ENCODE assay signal across 23 cellular contexts in the genomic region with DNA sequence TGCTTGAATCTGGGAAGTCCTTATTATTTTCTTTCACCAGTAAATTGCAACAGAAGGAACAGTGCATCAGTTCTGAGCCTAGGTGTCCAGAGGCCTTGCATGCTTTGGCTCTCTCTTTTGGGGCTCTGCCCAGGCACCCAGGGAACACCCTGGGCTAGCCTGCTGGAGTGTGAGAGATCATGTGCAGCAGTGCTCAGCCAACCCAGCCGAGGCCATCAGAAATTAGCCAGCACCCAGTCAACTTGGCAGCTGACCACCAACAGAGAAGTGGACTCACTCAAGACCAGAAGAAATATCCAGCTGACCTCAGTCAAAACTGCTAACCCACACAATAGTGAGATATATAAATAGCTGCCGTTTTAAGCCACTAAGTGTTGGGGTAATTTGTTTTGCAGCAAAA. TPM values are rescaled to one million over a fixed set of nuclear protein-coding genes. Genes with fewer than 3 reads are reported as not detected.
A peak's percentile ranks its signal among the peaks of the same experiment; 100 is the strongest.
DNase-seq lines count a peak whose midpoint lies in the region; ATAC-seq, FAIRE-seq and TF ChIP-seq lines count a peak whose summit lies in the region.
"Had no signal": no experiment of that assay in that cellular context is flagged by ENCODE, and none has a peak within 500 bp of the region (broad histone marks: within the 10 kb centered on the region; RNA-seq: fewer than 3 reads in every experiment).

No MANE protein-coding gene starts in this region.

- H3K4me1 Mint-ChIP-seq in osteocyte (ENCODE audit: unreplicated experiment), result peaks cover 73% of the 10 kb centered on the region
- H3K4me1 Mint-ChIP-seq in stimulated activated effector memory CD8-positive, alpha-beta T cell treated with anti-CD3 and anti-CD28 coated beads, Interleukin-12 subunit alpha, Interleukin-12 subunit beta, amount 100 ng/mL, for 72 hours, result no peaks in the 10 kb centered on the region
- H3K4me1 Mint-ChIP-seq: activated CD4-positive, alpha-beta T cell treated with anti-CD3 and anti-CD28 coated beads, Interleukin-2, amount 10 ng/mL, durations not matched to agents 7 days and 5 days had no signal

- no peak overlapping the region for H3K4me3 ChIP-seq in ACC112 (ENCODE audit: low read depth, low read length)
- no peak overlapping the region for H3K4me3 ChIP-seq in cardiac fibroblast (replicated peaks in 1 of 2; ENCODE audit: low read depth in 2 of 2, low read length in 2 of 2)
- H3K4me3 ChIP-seq: skin epidermis had no signal

- H3K4me1 ChIP-seq in ACC112 (ENCODE audit: control insufficient read depth, insufficient read depth, low read length, unreplicated experiment), result peaks cover 42% of the 10 kb centered on the region

- no peaks in the 10 kb centered on the region for H3K9me3 Mint-ChIP-seq in osteocyte (ENCODE audit: unreplicated experiment)
- peaks cover 5% of the 10 kb centered on the region for H3K9me3 Mint-ChIP-seq in stimulated activated effector memory CD8-positive, alpha-beta T cell treated with anti-CD3 and anti-CD28 coated beads, Interleukin-12 subunit alpha, Interleukin-12 subunit beta, amount 100 ng/mL, for 72 hours

- H3K27me3 ChIP-seq in ACC112 (ENCODE audit: insufficient read depth, low read length), result no peaks in the 10 kb centered on the region

- intact Hi-C loops in cardiac septum (cut with DNase I), result loop anchor here (10.0 kb wide), 3 partner anchors 68 to 358 kb away; partner anchors contain the start of gene PGM2L1

- no peaks in the 10 kb centered on the region for H3K27me3 Mint-ChIP-seq in osteocyte (ENCODE audit: unreplicated experiment)

- H3K36me3 Mint-ChIP-seq in osteocyte (ENCODE audit: unreplicated experiment), result peaks cover 4% of the 10 kb centered on the region
- no peaks in the 10 kb centered on the region for H3K36me3 Mint-ChIP-seq in stimulated activated effector memory CD8-positive, alpha-beta T cell treated with anti-CD3 and anti-CD28 coated beads, Interleukin-12 subunit alpha, Interleukin-12 subunit beta, amount 100 ng/mL, for 72 hours
- H3K36me3 Mint-ChIP-seq: CD14-positive monocyte had no signal

- no peak overlapping the region for H2AFZ ChIP-seq in ACC112 (ENCODE audit: low read length, unreplicated experiment)

- no peak for ATAC-seq in stimulated activated effector memory CD8-positive, alpha-beta T cell treated with anti-CD3 and anti-CD28 coated beads, Interleukin-12 subunit alpha, Interleukin-12 subunit beta, amount 100 ng/mL, for 72 hours
- no peak for ATAC-seq in HG03095 (IDR thresholded peaks at IDR 0.05; ENCODE audit: unreplicated experiment)
- ATAC-seq: Panc1, SK-N-SH treated with all-trans-retinoic acid at 6 μM for 48 hours had no signal

- FAIRE-seq in urothelium cell line (lab: Jason Lieb, UNC), result no peak
- FAIRE-seq: GM18507, islet of Langerhans, TTC549 had no signal

- no peaks in the 10 kb centered on the region for H3K79me2 ChIP-seq in ACC112 (ENCODE audit: control insufficient read depth, insufficient read depth, low read length, unreplicated experiment)

- no peak overlapping the region for H3K4me3 Mint-ChIP-seq in osteocyte (ENCODE audit: unreplicated experiment)
- no peak overlapping the region for H3K4me3 Mint-ChIP-seq in stimulated activated effector memory CD8-positive, alpha-beta T cell treated with anti-CD3 and anti-CD28 coated beads, Interleukin-12 subunit alpha, Interleukin-12 subunit beta, amount 100 ng/mL, for 72 hours
- H3K4me3 Mint-ChIP-seq: activated CD4-positive, alpha-beta T cell treated with anti-CD3 and anti-CD28 coated beads, Interleukin-2, amount 10 ng/mL, durations not matched to agents 7 days and 5 days; activated naive CD8-positive, alpha-beta T cell; CD14-positive monocyte; mesothelial cell of epicardium had no signal

- H3K27ac Mint-ChIP-seq in osteocyte (ENCODE audit: unreplicated experiment), result peak overlapping the region; percentile 84
- no peak overlapping the region for H3K27ac Mint-ChIP-seq in stimulated activated effector memory CD8-positive, alpha-beta T cell treated with anti-CD3 and anti-CD28 coated beads, Interleukin-12 subunit alpha, Interleukin-12 subunit beta, amount 100 ng/mL, for 72 hours
- H3K27ac Mint-ChIP-seq: activated CD4-positive, alpha-beta T cell treated with anti-CD3 and anti-CD28 coated beads, Interleukin-2, amount 10 ng/mL, durations not matched to agents 7 days and 5 days; activated naive CD8-positive, alpha-beta T cell; mesothelial cell of epicardium had no signal

- TF ChIP-seq CTCF in cardiac fibroblast (IDR thresholded peaks at IDR 0.05; ENCODE audit: low read depth, low read length) (no peak), osteocyte (IDR thresholded peaks at IDR 0.05) (no peak)

- peak overlapping the region; percentile 59; the same call in 1 of the 2 replicates for H3K27ac ChIP-seq in ACC112 (ENCODE audit: low read depth, low read length)
- H3K27ac ChIP-seq: neutrophil had no signal

- no peaks in the 10 kb centered on the region for H3K36me3 ChIP-seq in ACC112 (ENCODE audit: insufficient read depth, low read length)
- H3K36me3 ChIP-seq: neutrophil had no signal

- DNase-seq in cardiac fibroblast (ENCODE audit: low read depth in 2 of 2) (peak; percentile 48 to 81), cardiac septum (ENCODE audit: low spot score) (peak; percentile 86), osteocyte (ENCODE audit: extremely low spot score, unreplicated experiment) (no peak), urothelium cell line (ENCODE audit: low spot score) (no peak), iPS-NIHi11 (ENCODE audit: low spot score) (no peak)
- DNase-seq in stimulated activated effector memory CD8-positive, alpha-beta T cell treated with anti-CD3 and anti-CD28 coated beads, Interleukin-12 subunit alpha, Interleukin-12 subunit beta, amount 100 ng/mL, for 72 hours (ENCODE audit: low spot score in 2 of 2), result no peak
- DNase-seq: activated CD4-positive, alpha-beta T cell treated with anti-CD3 and anti-CD28 coated beads, Interleukin-2, amount 10 ng/mL, durations not matched to agents 7 days and 5 days; activated T-cell treated with anti-CD3 and anti-CD28 coated beads, Interleukin-2, amount 50 U/mL, for 1 hour; central memory CD4-positive, alpha-beta T cell; HCEC 1CT; NCI-H526 had no signal

RNA-seq across cellular contexts. Expression of gene P4HA3, which starts 11.2 kb away (rescaled TPM):
- 0.54 TPM for total RNA-seq in cardiac septum
- 6.1 and 6.4 TPM in 2 replicates for total RNA-seq in osteocyte
- total RNA-seq: activated CD4-positive, alpha-beta T cell treated with anti-CD3 and anti-CD28 coated beads, Interleukin-2, amount 10 ng/mL, durations not matched to agents 7 days and 5 days had no signal

Comparison
In these comparisons a context has a peak if more than half of its experiments do, and no peak if none do; other contexts are left out.
1. DNase-seq: peak in cardiac fibroblast (2 of 2) and cardiac septum (single experiment); none in osteocyte (single experiment), stimulated activated effector memory CD8-positive, alpha-beta T cell treated with anti-CD3 and anti-CD28 coated beads, Interleukin-12 subunit alpha, Interleukin-12 subunit beta, amount 100 ng/mL, for 72 hours (0 of 2), urothelium cell line (single experiment) and iPS-NIHi11 (single experiment).